10 cellular contexts compared by ENCODE assay signal in genomic region chr2:37322368-37322767, GRCh38. TPM values are rescaled to one million over a fixed set of nuclear protein-coding genes. Genes with fewer than 3 reads are reported as not detected.
DNase-seq lines count a peak whose midpoint lies in the region; ATAC-seq, FAIRE-seq and TF ChIP-seq lines count a peak whose summit lies in the region.
"Had no signal": no experiment of that assay in that cellular context is flagged by ENCODE, and none has a peak within 500 bp of the region (broad histone marks: within the 10 kb centered on the region; RNA-seq: fewer than 3 reads in every experiment).

No MANE protein-coding gene starts in this region.

- no peaks in the 10 kb centered on the region for H3K36me3 Mint-ChIP-seq in astrocyte (ENCODE audit: low read depth, unreplicated experiment)

- H3K36me3 ChIP-seq in HUES64 (ENCODE audit: insufficient read depth, low read length) (peaks cover 17% of the 10 kb centered on the region), astrocyte (ENCODE audit: insufficient read depth, low read length) (no peaks in the 10 kb centered on the region), muscle layer of duodenum (ENCODE audit: control insufficient read depth in 1 of 2, insufficient read depth in 2 of 2, low read length in 2 of 2) (no peaks in the 10 kb centered on the region)

- no peak overlapping the region for H3K9ac ChIP-seq in HUES64 (ENCODE audit: low read depth, low read length)
- H3K9ac ChIP-seq in astrocyte (ENCODE audit: low read length) = no peak overlapping the region

- H3K4me1 Mint-ChIP-seq in astrocyte (ENCODE audit: low read depth, unreplicated experiment) = peaks cover 40% of the 10 kb centered on the region

- H3K27ac ChIP-seq in HUES64 (ENCODE audit: low read depth, low read length) (no peak overlapping the region), astrocyte (ENCODE audit: low read depth, low read length) (no peak overlapping the region), muscle layer of duodenum (ENCODE audit: low read length) (peak overlapping the region; percentile 92)

- H3K9me3 Mint-ChIP-seq in astrocyte (ENCODE audit: unreplicated experiment) = no peaks in the 10 kb centered on the region

- no peak overlapping the region for H2AFZ ChIP-seq in astrocyte (ENCODE audit: low read depth, low read length)

- H3K4me3 Mint-ChIP-seq in astrocyte (ENCODE audit: unreplicated experiment) = peak overlapping the region; percentile 68

- no peak for FAIRE-seq in astrocyte (lab: Jason Lieb, UNC)

- H3K9me3 ChIP-seq in HUES64 (ENCODE audit: insufficient read depth, low read depth, low read length) (no peaks in the 10 kb centered on the region), astrocyte (ENCODE audit: insufficient read depth, low read depth, low read length) (no peaks in the 10 kb centered on the region), muscle layer of duodenum (ENCODE audit: control insufficient read depth in 1 of 2, low read length in 2 of 2) (no peaks in the 10 kb centered on the region)

- H3K4me1 ChIP-seq in HUES64 (ENCODE audit: insufficient read depth, low read length) (peaks cover 29% of the 10 kb centered on the region), astrocyte (ENCODE audit: insufficient read depth, low read length) (peaks cover 10% of the 10 kb centered on the region), muscle layer of duodenum (ENCODE audit: control insufficient read depth in 1 of 2, insufficient read depth in 2 of 2, low read length in 2 of 2) (peaks cover 6 to 44% of the 10 kb centered on the region in 2 donors)

- H3K27me3 Mint-ChIP-seq in astrocyte (ENCODE audit: low read depth, unreplicated experiment) = no peaks in the 10 kb centered on the region

- H3K27me3 ChIP-seq in HUES64 (ENCODE audit: insufficient read depth, low read length) (peaks cover 26% of the 10 kb centered on the region), astrocyte (ENCODE audit: insufficient read depth, low read length) (no peaks in the 10 kb centered on the region), muscle layer of duodenum (ENCODE audit: low read depth, low read length) (no peaks in the 10 kb centered on the region)

- DNase-seq in AG20443 (ENCODE audit: low spot score) = peak; percentile 30
- peak; percentile 42 for DNase-seq in astrocyte (ENCODE audit: low read depth)
- no peak for DNase-seq in stimulated activated naive CD4-positive, alpha-beta T cell treated with Interleukin-2 at 50 U/mL for 16 hours (lab: John Stamatoyannopoulos, UW)
- DNase-seq in stimulated activated CD4-positive, alpha-beta T cell treated with anti-CD3 and anti-CD28 coated beads, Interleukin-4, amount 100 ng/mL, for 1 hour = no peak
- DNase-seq: DMS79 treated with DMSO at 0.1 percent for 48 hours had no signal

- H3K4me3 ChIP-seq in HUES64 (ENCODE audit: low read length) (peak overlapping the region; percentile 88; the same call in 1 of the 2 replicates), astrocyte (ENCODE audit: insufficient read depth, low read depth, low read length) (no peak overlapping the region), muscle layer of duodenum (ENCODE audit: low read depth in 1 of 2, low read length in 2 of 2) (peak overlapping the region; percentile 85 to 96)

- ATAC-seq in HG03097 (IDR thresholded peaks at IDR 0.05; ENCODE audit: low FRiP score, unreplicated experiment) (no peak), HG03378 (IDR thresholded peaks at IDR 0.05; ENCODE audit: unreplicated experiment) (no peak)

- H3K79me2 ChIP-seq in astrocyte (ENCODE audit: insufficient read depth, low read length) = peaks cover 69% of the 10 kb centered on the region

- peaks cover 43% of the 10 kb centered on the region for H4K20me1 ChIP-seq in astrocyte (ENCODE audit: insufficient read depth, low read length)

- no peak overlapping the region for H3K27ac Mint-ChIP-seq in astrocyte (ENCODE audit: unreplicated experiment)

- peak overlapping the region; percentile 92 for H3K4me2 ChIP-seq in astrocyte (ENCODE audit: low read length)

- TF ChIP-seq CTCF in astrocyte (IDR thresholded peaks at IDR 0.05; ENCODE audit: insufficient read depth, low read depth, low read length) = no peak

RNA-seq across cellular contexts. Expression of gene PRKD3, which starts 2.3 kb away (rescaled TPM):
- polyA plus RNA-seq in HUES64 (2013, experiment 1 of 2) = 41.3 TPM
- polyA plus RNA-seq in HUES64 (2013, experiment 2 of 2) = 44.4 TPM
- 40.0 and 42.5 TPM in 2 replicates for total RNA-seq in astrocyte

RNA-seq across cellular contexts. Expression of gene QPCT, which starts 22.1 kb away (rescaled TPM):
- 7.3 TPM for polyA plus RNA-seq in HUES64 (2013, experiment 1 of 2)
- 11.2 TPM for polyA plus RNA-seq in HUES64 (2013, experiment 2 of 2)
- total RNA-seq in astrocyte = 23.1 and 25.2 TPM in 2 replicates
- total RNA-seq: H4 had no signal

Comparison
In these comparisons a context has a peak if more than half of its experiments do, and no peak if none do; other contexts are left out.
1. DNase-seq: peak in AG20443 (single experiment) and astrocyte (single experiment); none in stimulated activated naive CD4-positive, alpha-beta T cell treated with Interleukin-2 at 50 U/mL for 16 hours (single experiment) and stimulated activated CD4-positive, alpha-beta T cell treated with anti-CD3 and anti-CD28 coated beads, Interleukin-4, amount 100 ng/mL, for 1 hour (single experiment).